In genomic region chr2:236337465-236338325, GRCh38 we compare ENCODE assay signal across 18 cellular contexts.
"Had no signal": no experiment of that assay in that cellular context is flagged by ENCODE, and none has a peak within 500 bp of the region (broad histone marks: within the 10 kb centered on the region; RNA-seq: fewer than 3 reads in every experiment).

No MANE protein-coding gene starts in this region.

- H3K4me3 ChIP-seq: cardiac muscle cell, coronary artery, SK-N-MC, testis had no signal

- ATAC-seq: activated CD4-positive, alpha-beta T cell treated with anti-CD3 and anti-CD28 coated beads for 36 hours; activated naive CD8-positive, alpha-beta T cell treated with anti-CD3 and anti-CD28 coated beads, Interleukin-2, amount 50 U/mL, for 24 hours; effector memory CD8-positive, alpha-beta T cell; sciatic nerve; stimulated activated naive CD8-positive, alpha-beta T cell treated with anti-CD3 and anti-CD28 coated beads, Interleukin-15, Interleukin-2, amounts not matched to agents 100 U/mL and 50 U/mL, for 24 hours had no signal

- H3K36me3 ChIP-seq: cardiac muscle cell, neutrophil had no signal

- H3K27ac ChIP-seq: cardiac muscle cell, coronary artery, neutrophil, SK-N-MC, testis, VCaP had no signal

- H3K27me3 ChIP-seq: cardiac muscle cell, neutrophil, testis had no signal

- H3K9me3 ChIP-seq: neutrophil, testis had no signal

- FAIRE-seq: urothelium cell line had no signal

- DNase-seq: activated CD4-positive, alpha-beta memory T cell treated with anti-CD3 and anti-CD28 coated beads, Interleukin-2, amount 10 ng/mL, durations not matched to agents 7 days and 5 days; activated CD4-positive, alpha-beta T cell treated with anti-CD3 and anti-CD28 coated beads for 36 hours; activated CD8-positive, alpha-beta memory T cell treated with anti-CD3 and anti-CD28 coated beads, Interleukin-2, amount 50 U/mL, for 4 hours; activated naive CD4-positive, alpha-beta T cell treated with Interleukin-2 at 50 U/mL for 16 hours; activated naive CD8-positive, alpha-beta T cell treated with anti-CD3 and anti-CD28 coated beads, Interleukin-2, amount 50 U/mL, for 24 hours; effector memory CD8-positive, alpha-beta T cell; erythroblast; stimulated activated CD4-positive, alpha-beta T cell treated with anti-CD3 and anti-CD28 coated beads, Interleukin-2, amount 100 ng/mL, for 24 hours; stimulated activated naive CD8-positive, alpha-beta T cell treated with anti-CD3 and anti-CD28 coated beads, Interleukin-15, Interleukin-2, amounts not matched to agents 100 U/mL and 50 U/mL, for 24 hours; T-helper 1 cell; testis had no signal
